In the genomic region with DNA sequence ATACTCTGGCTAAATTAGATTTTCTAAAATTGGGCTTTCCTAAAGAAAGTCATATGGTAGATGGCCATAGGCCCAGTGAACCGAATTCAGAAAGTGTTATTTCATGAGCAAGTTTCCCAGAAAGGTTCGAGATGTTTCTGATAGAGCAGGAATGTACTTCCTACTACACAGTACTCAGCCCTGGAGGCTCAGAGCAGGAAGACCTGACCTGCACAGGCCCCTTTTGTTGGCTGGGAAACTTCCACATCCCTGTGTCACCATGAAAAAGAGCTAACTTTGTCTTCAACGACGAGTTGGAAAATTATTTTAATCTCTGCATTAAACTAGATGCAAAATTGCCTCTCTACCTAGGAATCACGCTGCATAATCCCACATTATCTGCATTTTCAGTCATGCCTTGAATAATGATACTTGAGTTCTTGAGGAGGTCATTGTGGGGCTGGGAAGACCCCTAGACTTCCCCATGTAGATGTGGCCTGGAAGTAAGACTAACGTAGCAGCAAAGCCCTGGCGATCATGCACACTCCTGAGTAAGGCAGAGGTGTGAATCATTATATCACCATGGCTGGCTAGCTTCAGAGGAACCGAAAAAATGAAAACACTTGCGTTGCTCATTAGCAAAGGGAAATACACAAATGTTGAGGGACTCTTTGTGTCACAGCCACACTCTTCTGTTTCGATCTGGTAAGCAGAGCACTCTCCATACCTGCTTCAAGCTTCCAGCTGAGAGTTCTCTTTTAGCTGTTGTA, we compare ENCODE assay signal across 10 cellular contexts. TPM values are rescaled to one million over a fixed set of nuclear protein-coding genes. Genes with fewer than 3 reads are reported as not detected.
DNase-seq lines count a peak whose midpoint lies in the region; ATAC-seq and TF ChIP-seq lines count a peak whose summit lies in the region.
"Had no signal": no experiment of that assay in that cellular context is flagged by ENCODE, and none has a peak within 500 bp of the region (broad histone marks: within the 10 kb centered on the region; RNA-seq: fewer than 3 reads in every experiment).

No MANE protein-coding gene starts in this region.

- intact Hi-C loops in esophagus muscularis mucosa (cut with DNase I), result no loop called here

- peak; percentile 37 for DNase-seq in esophagus muscularis mucosa (ENCODE audit: extremely low spot score)
- no peak for DNase-seq in smooth muscle cell (lab: John Stamatoyannopoulos, UW; ENCODE audit: unreplicated experiment)
- DNase-seq in NCI-H446 (lab: John Stamatoyannopoulos, UW), result no peak
- no peak for DNase-seq in NCI-H2081 treated with DMSO at 0.1 percent for 48 hours (lab: John Stamatoyannopoulos, UW)
- no peak for DNase-seq in 8988T

- no peak overlapping the region for H2AFZ ChIP-seq in smooth muscle cell (ENCODE audit: low read depth)

- peak; percentile 92 for ATAC-seq in GM18502 (IDR thresholded peaks at IDR 0.05; ENCODE audit: poor library complexity, unreplicated experiment)
- ATAC-seq in GM21390 (IDR thresholded peaks at IDR 0.05; ENCODE audit: unreplicated experiment), result peak; percentile 96
- ATAC-seq in HG03520 (IDR thresholded peaks at IDR 0.05; ENCODE audit: unreplicated experiment), result peak; percentile 92

- H3K9ac ChIP-seq in smooth muscle cell (ENCODE audit: low read depth), result no peak overlapping the region

- H3K4me3 ChIP-seq in esophagus muscularis mucosa (no peak overlapping the region), smooth muscle cell (no peak overlapping the region)
- H3K4me3 ChIP-seq: tibial nerve had no signal

- no peaks in the 10 kb centered on the region for H3F3A ChIP-seq in smooth muscle cell (ENCODE audit: low read depth)

- H4K20me1 ChIP-seq in smooth muscle cell (ENCODE audit: low read depth), result no peaks in the 10 kb centered on the region

- WGBS in esophagus muscularis mucosa, result 91% methylated on average over 10 of the region's 10 CpGs
- WGBS in smooth muscle cell (ENCODE audit: low lambda C conversion rate), result 79% methylated on average over 10 of the region's 10 CpGs

- H3K27me3 ChIP-seq in esophagus muscularis mucosa (no peaks in the 10 kb centered on the region), smooth muscle cell (ENCODE audit: low read depth) (no peaks in the 10 kb centered on the region)
- H3K27me3 ChIP-seq: tibial nerve had no signal

- H3K27ac ChIP-seq in esophagus muscularis mucosa (replicated peaks in 1 of 4), result no peak overlapping the region
- H3K27ac ChIP-seq in smooth muscle cell (ENCODE audit: low read depth), result no peak overlapping the region
- H3K27ac ChIP-seq: HL-60 had no signal

- H3K4me1 ChIP-seq in esophagus muscularis mucosa (peaks cover 0 to 5% (median 1%) of the 10 kb centered on the region in 4 donors), smooth muscle cell (ENCODE audit: low read depth) (no peaks in the 10 kb centered on the region)

- no peak for TF ChIP-seq POLR2A in esophagus muscularis mucosa (IDR thresholded peaks at IDR 0.05; ENCODE audit: low read depth)

- H3K4me2 ChIP-seq in smooth muscle cell, result no peak overlapping the region

- H3K36me3 ChIP-seq in esophagus muscularis mucosa (peaks cover 0 to 6% (median 3%) of the 10 kb centered on the region in 4 donors), smooth muscle cell (ENCODE audit: low read depth) (no peaks in the 10 kb centered on the region)

- H3K9me3 ChIP-seq in esophagus muscularis mucosa (no peaks in the 10 kb centered on the region), smooth muscle cell (replicated peaks; ENCODE audit: low read depth) (no peaks in the 10 kb centered on the region)
- H3K9me3 ChIP-seq: tibial nerve had no signal

- no peak for TF ChIP-seq CTCF in esophagus muscularis mucosa (IDR thresholded peaks at IDR 0.05)
- no peak for TF ChIP-seq CTCF in smooth muscle cell (IDR thresholded peaks at IDR 0.05; ENCODE audit: borderline replicate concordance, insufficient read depth, poor library complexity, severe bottlenecking)

- no peak for TF ChIP-seq EP300 in esophagus muscularis mucosa (IDR thresholded peaks at IDR 0.05)

- peaks cover 8% of the 10 kb centered on the region for H3K79me2 ChIP-seq in smooth muscle cell (ENCODE audit: low read depth)

RNA-seq across cellular contexts. Expression of a gene that starts 47.1 kb away (rescaled TPM):
- total RNA-seq in esophagus muscularis mucosa, result 10 to 100 TPM in 1 of 4 donors, 1 to 10 TPM in 3; 8.2 to 10.8 (median 8.5) TPM
- 7.2 and 23.4 TPM in 2 replicates for total RNA-seq in smooth muscle cell
- 43.1 and 70.6 TPM in 2 replicates for polyA plus RNA-seq in smooth muscle cell
